Comparison of ENCODE assay signal across 14 cellular contexts in genomic region chr19:46842791-46843190, GRCh38.
"Had no signal": no experiment of that assay in that cellular context is flagged by ENCODE, and none has a peak within 500 bp of the region (broad histone marks: within the 10 kb centered on the region; RNA-seq: fewer than 3 reads in every experiment).

No MANE protein-coding gene starts in this region.

- H3K27me3 ChIP-seq: left lung had no signal

- ATAC-seq: activated CD4-positive, CD25-positive, alpha-beta regulatory T cell treated with anti-CD3 and anti-CD28 coated beads, Interleukin-2, amount 50 U/mL, for 24 hours; esophagus mucosa; left lung; stimulated activated naive CD8-positive, alpha-beta T cell treated with anti-CD3 and anti-CD28 coated beads, Interleukin-15, Interleukin-2, amounts not matched to agents 100 U/mL and 50 U/mL, for 24 hours had no signal

- H3K9me3 ChIP-seq: left lung had no signal

- DNase-seq: activated CD4-positive, alpha-beta T cell treated with anti-CD3 and anti-CD28 coated beads, Interleukin-2, amount 50 U/mL, for 4 hours; activated naive CD4-positive, alpha-beta T cell treated with Interleukin-2 at 50 U/mL for 16 hours; activated T-cell treated with anti-CD3 and anti-CD28 coated beads for 4 hours; anterior cingulate cortex; hippocampal formation; left lung; mammary epithelial cell; small intestine; stimulated activated CD4-positive, alpha-beta T cell treated with anti-CD3 and anti-CD28 coated beads, Interleukin-4, amount 100 ng/mL, for 4 hours; stimulated activated CD8-positive, alpha-beta memory T cell treated with anti-CD3 and anti-CD28 coated beads, Interleukin-4, amount 100 ng/mL, for 48 hours; stimulated activated naive CD8-positive, alpha-beta T cell treated with anti-CD3 and anti-CD28 coated beads, Interleukin-15, Interleukin-2, amounts not matched to agents 100 U/mL and 50 U/mL, for 24 hours; T1000 had no signal

- H3K4me3 ChIP-seq: left lung had no signal

- H3K27ac ChIP-seq: left lung had no signal
